8 cellular contexts compared by ENCODE assay signal in the genomic region with DNA sequence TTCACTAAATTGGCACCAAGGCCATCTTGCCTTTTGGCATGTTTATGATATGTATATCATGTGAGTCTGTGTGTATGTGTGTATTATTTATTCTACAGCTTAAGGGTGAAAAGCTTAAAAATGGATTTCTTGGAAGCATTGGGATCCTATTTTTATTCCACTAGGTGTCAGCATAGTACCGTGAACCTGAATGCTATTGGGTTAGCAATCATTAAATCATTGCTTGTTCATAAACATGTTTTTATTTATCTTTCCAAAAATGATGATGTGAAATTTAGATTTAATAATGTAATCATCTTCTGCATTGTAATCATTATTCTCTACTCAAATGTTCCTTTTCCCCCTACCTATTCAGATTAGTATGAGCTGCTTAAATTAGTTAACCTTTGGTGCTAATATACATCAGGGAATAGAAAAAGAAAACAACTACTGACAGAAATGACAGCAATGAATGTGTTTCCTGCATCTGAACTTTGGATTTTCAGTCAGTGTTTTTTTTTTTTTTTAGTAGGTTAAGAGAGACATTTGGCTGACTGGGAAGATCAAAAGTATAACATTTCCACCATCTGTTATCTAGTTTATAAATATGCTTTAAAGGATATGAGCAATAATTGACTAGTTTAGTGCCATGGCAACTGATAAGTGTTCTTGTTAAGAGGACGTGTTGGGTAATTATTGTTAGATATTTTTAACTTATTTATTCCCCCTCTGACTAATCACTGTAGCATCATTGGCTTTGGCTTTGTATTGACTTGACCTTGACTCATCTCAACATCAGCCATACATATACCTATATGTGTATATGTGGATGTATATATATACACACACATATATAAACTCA. TPM values are rescaled to one million over a fixed set of nuclear protein-coding genes. Genes with fewer than 3 reads are reported as not detected.
DNase-seq lines count a peak whose midpoint lies in the region; ATAC-seq and TF ChIP-seq lines count a peak whose summit lies in the region.

No MANE protein-coding gene starts in this region.

- H3K27ac Mint-ChIP-seq in natural killer cell treated with Interleukin-12 subunit alpha and Interleukin-12 subunit beta and Interleukin-15 and Interleukin-18, amount 100 ng/mL, for 72 hours, result no peak overlapping the region

- no peaks in the 10 kb centered on the region for H3K36me3 ChIP-seq in RWPE2 (ENCODE audit: low read depth)

- no peak overlapping the region for H3K4me3 Mint-ChIP-seq in natural killer cell treated with Interleukin-12 subunit alpha and Interleukin-12 subunit beta and Interleukin-15 and Interleukin-18, amount 100 ng/mL, for 72 hours

- no peaks in the 10 kb centered on the region for H3K27me3 Mint-ChIP-seq in natural killer cell treated with Interleukin-12 subunit alpha and Interleukin-12 subunit beta and Interleukin-15 and Interleukin-18, amount 100 ng/mL, for 72 hours

- no peak overlapping the region for H3K4me3 ChIP-seq in RWPE2 (ENCODE audit: severe bottlenecking)

- H3K27me3 ChIP-seq in RWPE2 (ENCODE audit: insufficient read depth, poor library complexity, severe bottlenecking), result no peaks in the 10 kb centered on the region

- no peak overlapping the region for H3K27ac ChIP-seq in RWPE2 (ENCODE audit: poor library complexity, severe bottlenecking)

- H3K4me1 ChIP-seq in RWPE2 (ENCODE audit: insufficient read depth, poor library complexity, severe bottlenecking), result no peaks in the 10 kb centered on the region

- no peaks in the 10 kb centered on the region for H3K36me3 Mint-ChIP-seq in natural killer cell treated with Interleukin-12 subunit alpha and Interleukin-12 subunit beta and Interleukin-15 and Interleukin-18, amount 100 ng/mL, for 72 hours

- H3K9me3 Mint-ChIP-seq in natural killer cell treated with Interleukin-12 subunit alpha and Interleukin-12 subunit beta and Interleukin-15 and Interleukin-18, amount 100 ng/mL, for 72 hours, result no peaks in the 10 kb centered on the region

- peak; percentile 87 for TF ChIP-seq CTCF in RWPE2 (IDR thresholded peaks at IDR 0.05; ENCODE audit: poor library complexity, severe bottlenecking)

- H3K9me3 ChIP-seq in RWPE2 (ENCODE audit: severe bottlenecking), result no peaks in the 10 kb centered on the region

- no peaks in the 10 kb centered on the region for H3K4me1 Mint-ChIP-seq in natural killer cell treated with Interleukin-12 subunit alpha and Interleukin-12 subunit beta and Interleukin-15 and Interleukin-18, amount 100 ng/mL, for 72 hours (ENCODE audit: low read depth in 2 of 2)

- peak; percentile 16 for DNase-seq in AG08396 (ENCODE audit: low spot score)
- DNase-seq in RWPE2 (ENCODE audit: low spot score), result no peak
- DNase-seq in fibroblast of the conjunctiva (ENCODE audit: low read depth), result peak; percentile 12
- peak; percentile 23 for DNase-seq in retina
- DNase-seq in stimulated activated CD8-positive, alpha-beta memory T cell treated with anti-CD3 and anti-CD28 coated beads, Interleukin-4, amount 100 ng/mL, for 48 hours, result no peak
- DNase-seq in natural killer cell treated with Interleukin-12 subunit alpha and Interleukin-12 subunit beta and Interleukin-15 and Interleukin-18, amount 100 ng/mL, for 72 hours (ENCODE audit: low spot score), result no peak

- peak; percentile 49 for ATAC-seq in GM18520 (IDR thresholded peaks at IDR 0.05; ENCODE audit: unreplicated experiment)
- peak; percentile 58 for ATAC-seq in HG03460 (IDR thresholded peaks at IDR 0.05; ENCODE audit: unreplicated experiment)
- peak; percentile 73 for ATAC-seq in RWPE2 (ENCODE audit: low read depth)
- no peak for ATAC-seq in natural killer cell treated with Interleukin-12 subunit alpha and Interleukin-12 subunit beta and Interleukin-15 and Interleukin-18, amount 100 ng/mL, for 72 hours

RNA-seq across cellular contexts. Expression of gene ZSWIM2, which starts 14.1 kb away (rescaled TPM):
- total RNA-seq in natural killer cell treated with Interleukin-12 subunit alpha and Interleukin-12 subunit beta and Interleukin-15 and Interleukin-18, amount 100 ng/mL, for 72 hours, result not detected

Comparison
In these comparisons a context has a peak if more than half of its experiments do, and no peak if none do; other contexts are left out.
1. DNase-seq: peak in AG08396 (single experiment), fibroblast of the conjunctiva (single experiment) and retina (single experiment); none in RWPE2 (single experiment), stimulated activated CD8-positive, alpha-beta memory T cell treated with anti-CD3 and anti-CD28 coated beads, Interleukin-4, amount 100 ng/mL, for 48 hours (single experiment) and natural killer cell treated with Interleukin-12 subunit alpha and Interleukin-12 subunit beta and Interleukin-15 and Interleukin-18, amount 100 ng/mL, for 72 hours (single experiment).
2. ATAC-seq: peak in GM18520 (single experiment), HG03460 (single experiment) and RWPE2 (single experiment); none in natural killer cell treated with Interleukin-12 subunit alpha and Interleukin-12 subunit beta and Interleukin-15 and Interleukin-18, amount 100 ng/mL, for 72 hours (0 of 2).